31 cellular contexts compared by ENCODE assay signal in the genomic region with DNA sequence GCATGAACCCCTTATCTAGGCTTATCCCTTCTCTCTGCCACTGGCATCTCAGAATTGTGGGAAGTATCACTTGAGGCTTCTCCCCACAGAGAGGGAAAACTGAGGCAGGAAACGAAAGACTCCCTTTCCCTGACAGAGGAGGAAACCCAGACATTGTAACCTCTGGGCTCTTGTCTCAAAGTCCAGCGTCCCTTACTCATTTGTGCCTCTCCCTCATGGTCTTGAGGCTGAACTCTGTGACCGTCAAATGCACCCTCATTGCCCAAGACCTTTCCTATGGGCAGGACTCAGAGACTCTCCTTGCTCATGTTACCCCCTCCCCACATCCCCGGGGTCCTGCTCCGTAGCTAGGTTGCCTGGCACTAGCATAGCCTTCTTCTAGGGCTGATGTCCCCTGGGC. TPM values are rescaled to one million over a fixed set of nuclear protein-coding genes. Genes with fewer than 3 reads are reported as not detected.
"Had no signal": no experiment of that assay in that cellular context is flagged by ENCODE, and none has a peak within 500 bp of the region (broad histone marks: within the 10 kb centered on the region; RNA-seq: fewer than 3 reads in every experiment).

No MANE protein-coding gene starts in this region.

- H3K9me3 ChIP-seq: ascending aorta, breast epithelium, Peyer's patch, SJSA1, SK-N-SH had no signal

- H3K9me3 Mint-ChIP-seq: activated CD4-positive, alpha-beta memory T cell treated with anti-CD3 and anti-CD28 coated beads, Interleukin-2, amount 10 ng/mL, durations not matched to agents 7 days and 5 days; activated naive CD4-positive, alpha-beta T cell treated with anti-CD3 and anti-CD28 coated beads, Interleukin-2, amount 50 U/mL, for 24 hours; activated naive CD8-positive, alpha-beta T cell treated with anti-CD3 and anti-CD28 coated beads, Interleukin-2, amount 10 ng/mL, durations not matched to agents 7 days and 5 days had no signal

- ATAC-seq: activated CD8-positive, alpha-beta memory T cell treated with anti-CD3 and anti-CD28 coated beads, Interleukin-2, amount 10 ng/mL, durations not matched to agents 7 days and 5 days; K562; PC-3 had no signal

- H3K36me3 Mint-ChIP-seq: activated CD8-positive, alpha-beta memory T cell treated with anti-CD3 and anti-CD28 coated beads, Interleukin-2, amount 10 ng/mL, durations not matched to agents 7 days and 5 days; activated naive CD4-positive, alpha-beta T cell treated with anti-CD3 and anti-CD28 coated beads, Interleukin-2, amount 50 U/mL, for 24 hours had no signal

- H3K4me3 Mint-ChIP-seq: activated CD4-positive, alpha-beta memory T cell treated with anti-CD3 and anti-CD28 coated beads, Interleukin-2, amount 10 ng/mL, durations not matched to agents 7 days and 5 days; activated CD8-positive, alpha-beta memory T cell treated with anti-CD3 and anti-CD28 coated beads, Interleukin-2, amount 10 ng/mL, durations not matched to agents 7 days and 5 days; activated naive CD4-positive, alpha-beta T cell treated with anti-CD3 and anti-CD28 coated beads, Interleukin-2, amount 50 U/mL, for 24 hours; activated naive CD8-positive, alpha-beta T cell treated with anti-CD3 and anti-CD28 coated beads, Interleukin-2, amount 10 ng/mL, durations not matched to agents 7 days and 5 days had no signal

- H3K27me3 ChIP-seq: ascending aorta, breast epithelium, Peyer's patch, SJSA1 had no signal

- H3K27ac Mint-ChIP-seq: activated CD4-positive, alpha-beta memory T cell treated with anti-CD3 and anti-CD28 coated beads, Interleukin-2, amount 10 ng/mL, durations not matched to agents 7 days and 5 days; activated CD8-positive, alpha-beta memory T cell treated with anti-CD3 and anti-CD28 coated beads, Interleukin-2, amount 10 ng/mL, durations not matched to agents 7 days and 5 days; activated naive CD4-positive, alpha-beta T cell treated with anti-CD3 and anti-CD28 coated beads, Interleukin-2, amount 50 U/mL, for 24 hours; activated naive CD8-positive, alpha-beta T cell treated with anti-CD3 and anti-CD28 coated beads, Interleukin-2, amount 10 ng/mL, durations not matched to agents 7 days and 5 days had no signal

- FAIRE-seq: K562 had no signal

- H3K27ac ChIP-seq: ascending aorta, breast epithelium, SJSA1, WERI-Rb-1 had no signal

- DNase-seq: activated CD4-positive, alpha-beta memory T cell treated with anti-CD3 and anti-CD28 coated beads, Interleukin-2, amount 10 ng/mL, durations not matched to agents 7 days and 5 days; activated CD4-positive, alpha-beta T cell treated with anti-CD3 and anti-CD28 coated beads for 1 hour; activated CD4-positive, alpha-beta T cell treated with anti-CD3 and anti-CD28 coated beads for 48 hours; activated CD4-positive, CD25-positive, alpha-beta regulatory T cell; activated CD8-positive, alpha-beta memory T cell treated with anti-CD3 and anti-CD28 coated beads for 24 hours; activated CD8-positive, alpha-beta memory T cell treated with anti-CD3 and anti-CD28 coated beads, Interleukin-2, amount 10 ng/mL, durations not matched to agents 7 days and 5 days; activated CD8-positive, alpha-beta memory T cell treated with anti-CD3 and anti-CD28 coated beads, Interleukin-2, amount 50 U/mL, for 48 hours; activated effector memory CD4-positive, alpha-beta T cell treated with anti-CD3 and anti-CD28 coated beads, Interleukin-2, amount 50 U/mL, for 16 hours; activated naive CD4-positive, alpha-beta T cell treated with Interleukin-2 at 50 U/mL for 16 hours; activated naive CD8-positive, alpha-beta T cell treated with anti-CD3 and anti-CD28 coated beads, Interleukin-2, amount 10 ng/mL, durations not matched to agents 7 days and 5 days; activated T-cell treated with anti-CD3 and anti-CD28 coated beads, Interleukin-2, amount 50 U/mL, for 48 hours; amygdala; NCI-H1105; NCI-H1417 treated with DMSO at 0.1 percent for 48 hours; NCI-H2081; NCI-H2171 treated with DMSO at 0.1 percent for 48 hours; NCI-H2227 treated with DMSO at 0.1 percent for 48 hours; NCI-H446; NCI-H524 treated with DMSO at 0.1 percent for 48 hours; PC-3; SHP77 treated with DMSO at 0.1 percent for 48 hours; SK-N-SH; T-helper 2 cell; T-helper 9 cell; WERI-Rb-1 had no signal

- H3K4me3 ChIP-seq: ascending aorta, breast epithelium, K562, Peyer's patch, SJSA1 had no signal

- H3K36me3 ChIP-seq: breast epithelium, Peyer's patch had no signal

- H3K27me3 Mint-ChIP-seq: activated naive CD4-positive, alpha-beta T cell treated with anti-CD3 and anti-CD28 coated beads, Interleukin-2, amount 50 U/mL, for 24 hours had no signal

- H3K4me1 ChIP-seq: breast epithelium had no signal

RNA-seq across cellular contexts. Expression of a gene that starts 33.2 kb away (rescaled TPM):
- total RNA-seq: activated naive CD8-positive, alpha-beta T cell treated with anti-CD3 and anti-CD28 coated beads, Interleukin-2, amount 10 ng/mL, durations not matched to agents 7 days and 5 days had no signal

RNA-seq across cellular contexts. Expression of a gene that starts 43.5 kb away (rescaled TPM):
- total RNA-seq: SJSA1 had no signal
